In the genomic region with DNA sequence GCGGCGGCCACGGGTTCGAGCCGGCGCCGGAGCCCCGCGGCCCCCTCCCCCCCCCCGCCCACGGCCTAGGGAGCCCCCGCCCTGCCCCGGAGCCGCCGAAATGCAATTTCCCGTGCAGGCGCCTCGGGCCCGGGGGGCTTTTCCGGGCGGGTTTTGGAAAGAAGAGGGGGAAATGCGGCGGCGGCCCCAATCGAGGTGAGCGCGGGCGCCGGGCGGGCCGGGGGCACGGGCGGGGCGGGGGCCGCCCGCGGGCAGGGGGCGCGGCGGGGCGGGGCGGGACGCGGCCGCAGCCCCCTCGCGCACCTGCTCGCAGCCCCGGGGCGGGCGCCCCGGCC, we compare ENCODE assay signal across 1 cellular context.
TF ChIP-seq lines count a peak whose summit lies in the region.

No MANE protein-coding gene starts in this region.

TF ChIP-seq in H1, 55 proteins besides CTCF, POLR2A, EP300 and RAD21:
- no peak for TF ChIP-seq BRCA1 (IDR thresholded peaks at IDR 0.05; ENCODE audit: low read depth, low read length)
- TF ChIP-seq, protein P1, sequence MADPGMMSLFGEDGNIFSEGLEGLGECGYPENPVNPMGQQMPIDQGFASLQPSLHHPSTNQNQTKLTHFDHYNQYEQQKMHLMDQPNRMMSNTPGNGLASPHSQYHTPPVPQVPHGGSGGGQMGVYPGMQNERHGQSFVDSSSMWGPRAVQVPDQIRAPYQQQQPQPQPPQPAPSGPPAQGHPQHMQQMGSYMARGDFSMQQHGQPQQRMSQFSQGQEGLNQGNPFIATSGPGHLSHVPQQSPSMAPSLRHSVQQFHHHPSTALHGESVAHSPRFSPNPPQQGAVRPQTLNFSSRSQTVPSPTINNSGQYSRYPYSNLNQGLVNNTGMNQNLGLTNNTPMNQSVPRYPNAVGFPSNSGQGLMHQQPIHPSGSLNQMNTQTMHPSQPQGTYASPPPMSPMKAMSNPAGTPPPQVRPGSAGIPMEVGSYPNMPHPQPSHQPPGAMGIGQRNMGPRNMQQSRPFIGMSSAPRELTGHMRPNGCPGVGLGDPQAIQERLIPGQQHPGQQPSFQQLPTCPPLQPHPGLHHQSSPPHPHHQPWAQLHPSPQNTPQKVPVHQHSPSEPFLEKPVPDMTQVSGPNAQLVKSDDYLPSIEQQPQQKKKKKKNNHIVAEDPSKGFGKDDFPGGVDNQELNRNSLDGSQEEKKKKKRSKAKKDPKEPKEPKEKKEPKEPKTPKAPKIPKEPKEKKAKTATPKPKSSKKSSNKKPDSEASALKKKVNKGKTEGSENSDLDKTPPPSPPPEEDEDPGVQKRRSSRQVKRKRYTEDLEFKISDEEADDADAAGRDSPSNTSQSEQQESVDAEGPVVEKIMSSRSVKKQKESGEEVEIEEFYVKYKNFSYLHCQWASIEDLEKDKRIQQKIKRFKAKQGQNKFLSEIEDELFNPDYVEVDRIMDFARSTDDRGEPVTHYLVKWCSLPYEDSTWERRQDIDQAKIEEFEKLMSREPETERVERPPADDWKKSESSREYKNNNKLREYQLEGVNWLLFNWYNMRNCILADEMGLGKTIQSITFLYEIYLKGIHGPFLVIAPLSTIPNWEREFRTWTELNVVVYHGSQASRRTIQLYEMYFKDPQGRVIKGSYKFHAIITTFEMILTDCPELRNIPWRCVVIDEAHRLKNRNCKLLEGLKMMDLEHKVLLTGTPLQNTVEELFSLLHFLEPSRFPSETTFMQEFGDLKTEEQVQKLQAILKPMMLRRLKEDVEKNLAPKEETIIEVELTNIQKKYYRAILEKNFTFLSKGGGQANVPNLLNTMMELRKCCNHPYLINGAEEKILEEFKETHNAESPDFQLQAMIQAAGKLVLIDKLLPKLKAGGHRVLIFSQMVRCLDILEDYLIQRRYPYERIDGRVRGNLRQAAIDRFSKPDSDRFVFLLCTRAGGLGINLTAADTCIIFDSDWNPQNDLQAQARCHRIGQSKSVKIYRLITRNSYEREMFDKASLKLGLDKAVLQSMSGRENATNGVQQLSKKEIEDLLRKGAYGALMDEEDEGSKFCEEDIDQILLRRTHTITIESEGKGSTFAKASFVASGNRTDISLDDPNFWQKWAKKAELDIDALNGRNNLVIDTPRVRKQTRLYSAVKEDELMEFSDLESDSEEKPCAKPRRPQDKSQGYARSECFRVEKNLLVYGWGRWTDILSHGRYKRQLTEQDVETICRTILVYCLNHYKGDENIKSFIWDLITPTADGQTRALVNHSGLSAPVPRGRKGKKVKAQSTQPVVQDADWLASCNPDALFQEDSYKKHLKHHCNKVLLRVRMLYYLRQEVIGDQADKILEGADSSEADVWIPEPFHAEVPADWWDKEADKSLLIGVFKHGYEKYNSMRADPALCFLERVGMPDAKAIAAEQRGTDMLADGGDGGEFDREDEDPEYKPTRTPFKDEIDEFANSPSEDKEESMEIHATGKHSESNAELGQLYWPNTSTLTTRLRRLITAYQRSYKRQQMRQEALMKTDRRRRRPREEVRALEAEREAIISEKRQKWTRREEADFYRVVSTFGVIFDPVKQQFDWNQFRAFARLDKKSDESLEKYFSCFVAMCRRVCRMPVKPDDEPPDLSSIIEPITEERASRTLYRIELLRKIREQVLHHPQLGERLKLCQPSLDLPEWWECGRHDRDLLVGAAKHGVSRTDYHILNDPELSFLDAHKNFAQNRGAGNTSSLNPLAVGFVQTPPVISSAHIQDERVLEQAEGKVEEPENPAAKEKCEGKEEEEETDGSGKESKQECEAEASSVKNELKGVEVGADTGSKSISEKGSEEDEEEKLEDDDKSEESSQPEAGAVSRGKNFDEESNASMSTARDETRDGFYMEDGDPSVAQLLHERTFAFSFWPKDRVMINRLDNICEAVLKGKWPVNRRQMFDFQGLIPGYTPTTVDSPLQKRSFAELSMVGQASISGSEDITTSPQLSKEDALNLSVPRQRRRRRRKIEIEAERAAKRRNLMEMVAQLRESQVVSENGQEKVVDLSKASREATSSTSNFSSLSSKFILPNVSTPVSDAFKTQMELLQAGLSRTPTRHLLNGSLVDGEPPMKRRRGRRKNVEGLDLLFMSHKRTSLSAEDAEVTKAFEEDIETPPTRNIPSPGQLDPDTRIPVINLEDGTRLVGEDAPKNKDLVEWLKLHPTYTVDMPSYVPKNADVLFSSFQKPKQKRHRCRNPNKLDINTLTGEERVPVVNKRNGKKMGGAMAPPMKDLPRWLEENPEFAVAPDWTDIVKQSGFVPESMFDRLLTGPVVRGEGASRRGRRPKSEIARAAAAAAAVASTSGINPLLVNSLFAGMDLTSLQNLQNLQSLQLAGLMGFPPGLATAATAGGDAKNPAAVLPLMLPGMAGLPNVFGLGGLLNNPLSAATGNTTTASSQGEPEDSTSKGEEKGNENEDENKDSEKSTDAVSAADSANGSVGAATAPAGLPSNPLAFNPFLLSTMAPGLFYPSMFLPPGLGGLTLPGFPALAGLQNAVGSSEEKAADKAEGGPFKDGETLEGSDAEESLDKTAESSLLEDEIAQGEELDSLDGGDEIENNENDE (IDR thresholded peaks at IDR 0.05; ENCODE audit: insufficient replicate concordance, low read length), result no peak
- no peak for TF ChIP-seq KDM1A (IDR thresholded peaks at IDR 0.05; ENCODE audit: borderline replicate concordance, low read length)
- TF ChIP-seq ZNF274 (IDR thresholded peaks at IDR 0.05; ENCODE audit: borderline replicate concordance, extremely low read depth, low read length), result no peak
- TF ChIP-seq EZH2 (IDR thresholded peaks at IDR 0.05; ENCODE audit: low read depth, low read length, severe bottlenecking), result no peak
- no peak for TF ChIP-seq SIN3A (conservative IDR thresholded peaks at IDR 0.05 in 1 of 2, IDR thresholded peaks at IDR 0.05 in 1 of 2; ENCODE audit: low read depth in 1 of 2, low read length in 2 of 2)
- no peak for TF ChIP-seq CTBP2 (IDR thresholded peaks at IDR 0.05; ENCODE audit: borderline replicate concordance, insufficient read depth, insufficient read length, low read length)
- TF ChIP-seq TBP (IDR thresholded peaks at IDR 0.05; ENCODE audit: low read depth, low read length), result no peak
- no peak for TF ChIP-seq JUN (IDR thresholded peaks at IDR 0.05; ENCODE audit: low read depth, low read length)
- no peak for TF ChIP-seq BACH1 (IDR thresholded peaks at IDR 0.05; ENCODE audit: low read length)
- TF ChIP-seq CEBPB (IDR thresholded peaks at IDR 0.05; ENCODE audit: low read depth, low read length), result no peak
- TF ChIP-seq TAF7 (optimal IDR thresholded peaks at IDR 0.05; ENCODE audit: borderline replicate concordance, low read depth, low read length), result no peak
- TF ChIP-seq SAP30 (IDR thresholded peaks at IDR 0.05; ENCODE audit: insufficient read depth, insufficient replicate concordance, low read length), result no peak
- no peak for TF ChIP-seq MAFK (IDR thresholded peaks at IDR 0.05; ENCODE audit: low read depth, low read length)
- no peak for TF ChIP-seq EGR1 (IDR thresholded peaks at IDR 0.05; ENCODE audit: borderline replicate concordance, low read depth, low read length)
- TF ChIP-seq GTF2F1 (IDR thresholded peaks at IDR 0.05; ENCODE audit: borderline replicate concordance, low read depth, low read length), result no peak
